13 cellular contexts compared by ENCODE assay signal in genomic region chr20:49889943-49890650, GRCh38. TPM values are rescaled to one million over a fixed set of nuclear protein-coding genes. Genes with fewer than 3 reads are reported as not detected.
DNase-seq lines count a peak whose midpoint lies in the region; ATAC-seq and TF ChIP-seq lines count a peak whose summit lies in the region.
"Had no signal": no experiment of that assay in that cellular context is flagged by ENCODE, and none has a peak within 500 bp of the region (broad histone marks: within the 10 kb centered on the region; RNA-seq: fewer than 3 reads in every experiment).

No MANE protein-coding gene starts in this region.

- no peaks in the 10 kb centered on the region for H3K9me2 ChIP-seq in PC-3 (replicated peaks; ENCODE audit: low read length)

- H3K27ac ChIP-seq in PC-3 (ENCODE audit: low read length) (no peak overlapping the region), esophagus squamous epithelium (peak overlapping the region in 1 of 4 donors; percentile 44)

- no peak overlapping the region for H3K9ac ChIP-seq in PC-3 (ENCODE audit: low read length)

- H3K27me3 ChIP-seq in PC-3 (ENCODE audit: low read length) (no peaks in the 10 kb centered on the region), esophagus squamous epithelium (no peaks in the 10 kb centered on the region)
- H3K27me3 ChIP-seq: ascending aorta had no signal

- H3F3A ChIP-seq in PC-3 (ENCODE audit: low read length, unreplicated experiment) = no peaks in the 10 kb centered on the region

- no peaks in the 10 kb centered on the region for H3K36me3 ChIP-seq in PC-3 (ENCODE audit: low read depth, low read length)
- peaks cover 6 to 53% (median 8%) of the 10 kb centered on the region in 3 donors for H3K36me3 ChIP-seq in esophagus squamous epithelium

- WGBS in esophagus squamous epithelium, 2 donors = 65 to 66% methylated on average over 11 to 15 of the region's 16 CpGs

- intact Hi-C loops in PC-3 (cut with micrococcal nuclease) = loop anchor here (2.0 kb wide), 1 partner anchor 279 kb away; no protein-coding TSS in a partner anchor
- intact Hi-C loops in esophagus squamous epithelium (cut with DNase I) = loop anchor here (10.0 kb wide), 1 partner anchor 345 kb away; no protein-coding TSS in a partner anchor
- intact Hi-C loops in sciatic nerve (cut with DNase I) = no loop called here

- H3K79me2 ChIP-seq in PC-3 (ENCODE audit: low read length) = no peaks in the 10 kb centered on the region

- DNase-seq in PC-3 (peak; percentile 40), esophagus squamous epithelium (lab: John Stamatoyannopoulos, UW) (no peak), sciatic nerve (ENCODE audit: low spot score) (peak; percentile 58), DMS 273 (lab: John Stamatoyannopoulos, UW; ENCODE audit: unreplicated experiment) (no peak), GM13976 (ENCODE audit: low spot score) (no peak)
- DNase-seq: activated CD4-positive, alpha-beta memory T cell treated with anti-CD3 and anti-CD28 coated beads, Interleukin-2, amount 10 ng/mL, durations not matched to agents 7 days and 5 days; DMS79 treated with DMSO at 0.1 percent for 48 hours; foreskin melanocyte; midbrain; NCI-H2029 had no signal

- H3K4me1 ChIP-seq in PC-3 (ENCODE audit: insufficient read depth, low read length) (0 out of 2 replicates have a peak, but pooled peaks cover 5% of the 10 kb centered on the region), esophagus squamous epithelium (peaks cover 0 to 78% (median 19%) of the 10 kb centered on the region in 3 donors)

- H2AFZ ChIP-seq in PC-3 (ENCODE audit: low read length) = no peak overlapping the region

- TF ChIP-seq CTCF in GM12875 (IDR thresholded peaks at IDR 0.05; ENCODE audit: borderline replicate concordance, insufficient read depth, low read depth, low read length) = peak; percentile 56; the same call in 1 of the 2 replicates
- peak; percentile 89 for TF ChIP-seq CTCF in PC-3 (conservative IDR thresholded peaks at IDR 0.05; ENCODE audit: low read depth, low read length)
- TF ChIP-seq CTCF in esophagus squamous epithelium (IDR thresholded peaks at IDR 0.05) = peak in 4 of 6 experiments; percentile 16 to 61 (median 40)
- TF ChIP-seq CTCF in GM13976 (IDR thresholded peaks at IDR 0.05; ENCODE audit: borderline replicate concordance, control extremely low read depth, extremely low read depth, insufficient read depth, missing control alignments) = no peak

- POLR2A ChIA-PET in PC-3 (lab: Charles Lee; ENCODE audit: unreplicated experiment) = no interaction called here

- no peaks in the 10 kb centered on the region for H4K20me1 ChIP-seq in PC-3 (ENCODE audit: low read length)

- no peaks in the 10 kb centered on the region for H3K9me3 ChIP-seq in PC-3 (ENCODE audit: low read length)
- no peaks in the 10 kb centered on the region for H3K9me3 ChIP-seq in esophagus squamous epithelium
- H3K9me3 ChIP-seq: ascending aorta had no signal

- no peak overlapping the region for H3K4me2 ChIP-seq in PC-3 (ENCODE audit: low read length)

- in situ Hi-C loops in GM13976 (cut with MboI; ENCODE audit: low sequenced_read_pairs, unreplicated experiment) = no loop called here

- BruUV-seq in PC-3 (replicated peaks; lab: Mats Ljungman, UMichigan) = no TSS peak

- CTCF ChIA-PET in PC-3 (lab: Charles Lee) = interaction anchor here (1.5 kb wide), 1 partner anchor 9 kb away, joined by 8 read pairs; no protein-coding TSS in a partner anchor

- no peak overlapping the region for H3K4me3 ChIP-seq in GM12875 (ENCODE audit: low read depth, low read length)
- no peak overlapping the region for H3K4me3 ChIP-seq in PC-3 (ENCODE audit: low read length)
- no peak overlapping the region for H3K4me3 ChIP-seq in esophagus squamous epithelium
- H3K4me3 ChIP-seq: ascending aorta had no signal

- TF ChIP-seq POLR2A in esophagus squamous epithelium (IDR thresholded peaks at IDR 0.05) = no peak

- no peak for ATAC-seq in PC-3
- ATAC-seq in sciatic nerve = no peak
- no peak for ATAC-seq in HG02763 (IDR thresholded peaks at IDR 0.05; ENCODE audit: unreplicated experiment)

RNA-seq across cellular contexts. Expression of gene SPATA2, which starts 25.2 kb away (rescaled TPM):
- total RNA-seq in PC-3 (2014; rRNA removed) (7.4 and 8.1 TPM in 2 replicates), esophagus squamous epithelium (1 to 10 TPM; 3.3 to 5.6 (median 4.0) TPM), sciatic nerve (8.2 TPM)

RNA-seq across cellular contexts. Expression of gene RNF114, which starts 46.1 kb away (rescaled TPM):
- total RNA-seq in PC-3 (2014; rRNA removed) (106 and 133 TPM in 2 replicates), esophagus squamous epithelium (100 to 1,000 TPM in 1 of 4 donors, 10 to 100 TPM in 3; 73.2 to 102 (median 79.7) TPM), sciatic nerve (80.5 TPM)

Comparison
In these comparisons a context has a peak if more than half of its experiments do, and no peak if none do; other contexts are left out.
1. DNase-seq: peak in PC-3 (single experiment) and sciatic nerve (single experiment); none in esophagus squamous epithelium (single experiment), DMS 273 (single experiment) and GM13976 (single experiment).